8 cellular contexts compared by ENCODE assay signal in genomic region chr1:236753554-236753953, GRCh38. TPM values are rescaled to one million over a fixed set of nuclear protein-coding genes. Genes with fewer than 3 reads are reported as not detected.
A peak's percentile ranks its signal among the peaks of the same experiment; 100 is the strongest.
DNase-seq lines count a peak whose midpoint lies in the region; ATAC-seq and TF ChIP-seq lines count a peak whose summit lies in the region.

No MANE protein-coding gene starts in this region.

- ATAC-seq in RWPE2 (ENCODE audit: low read depth) (peak; percentile 36; the same call in 1 of the 3 replicates), heart right ventricle (peak; percentile 18 to 73 (median 57)), GM21515 (IDR thresholded peaks at IDR 0.05; ENCODE audit: unreplicated experiment) (no peak)

- no peak overlapping the region for H3K27ac ChIP-seq in RWPE2 (ENCODE audit: poor library complexity, severe bottlenecking)
- peak overlapping the region in 7 of 10 donors; percentile 6 to 70 (median 50) for H3K27ac ChIP-seq in heart right ventricle

- 32 to 48% methylated on average over 4 of the region's 4 CpGs for WGBS in heart right ventricle, 2 donors

- H3K36me3 ChIP-seq in H7 (replicated peaks; ENCODE audit: control insufficient read depth, insufficient read depth, low read length) (peaks cover 1% of the 10 kb centered on the region), RWPE2 (ENCODE audit: low read depth) (no peaks in the 10 kb centered on the region), heart right ventricle (peaks cover 0 to 81% (median 16%) of the 10 kb centered on the region in 9 donors)

- no peak overlapping the region for H3K4me3 ChIP-seq in H7 (ENCODE audit: insufficient read depth, low read depth, low read length)
- H3K4me3 ChIP-seq in RWPE2 (ENCODE audit: severe bottlenecking): no peak overlapping the region
- H3K4me3 ChIP-seq in heart right ventricle: no peak overlapping the region

- H3K27me3 ChIP-seq in H7 (ENCODE audit: control insufficient read depth, insufficient read depth, low read length) (no peaks in the 10 kb centered on the region), RWPE2 (ENCODE audit: insufficient read depth, poor library complexity, severe bottlenecking) (no peaks in the 10 kb centered on the region), heart right ventricle (no peaks in the 10 kb centered on the region)

- TF ChIP-seq CTCF in RWPE2 (IDR thresholded peaks at IDR 0.05; ENCODE audit: poor library complexity, severe bottlenecking): no peak
- peak in 3 of 9 donors; percentile 25 to 34 (median 29) for TF ChIP-seq CTCF in heart right ventricle (IDR thresholded peaks at IDR 0.05)

- no peaks in the 10 kb centered on the region for H3K9me3 ChIP-seq in RWPE2 (ENCODE audit: severe bottlenecking)
- no peaks in the 10 kb centered on the region for H3K9me3 ChIP-seq in heart right ventricle

- H3K4me1 ChIP-seq in RWPE2 (ENCODE audit: insufficient read depth, poor library complexity, severe bottlenecking) (no peaks in the 10 kb centered on the region), heart right ventricle (peaks cover 0 to 42% (median 8%) of the 10 kb centered on the region in 9 donors)

- intact Hi-C loops in heart right ventricle (cut with DNase I): loop anchor here in 1 of 10 donors (10.0 kb wide), 1 partner anchor 631 kb away; no protein-coding TSS in a partner anchor

- DNase-seq in A172 (ENCODE audit: low spot score) (peak; percentile 55), H7 (peak; percentile 70), RWPE2 (ENCODE audit: low spot score) (no peak), heart right ventricle (no peak), SKM-1 treated with dmso at 0.1 percent for 144 hours (lab: John Stamatoyannopoulos, UW; ENCODE audit: unreplicated experiment) (no peak), NCI-H2029 treated with DMSO at 0.1 percent for 48 hours (lab: John Stamatoyannopoulos, UW) (no peak)
- DNase-seq in stimulated activated CD4-positive, alpha-beta T cell treated with anti-CD3 and anti-CD28 coated beads, Interleukin-12 subunit alpha, Interleukin-12 subunit beta, amount 100 ng/mL, for 4 hours: no peak

RNA-seq across cellular contexts. Expression of gene MTR, which starts 41.5 kb away (rescaled TPM):
- total RNA-seq in A172 (2014; rRNA removed; shearing (Covaris generic)): 27.4 and 34.4 TPM in 2 replicates
- 15.3 and 29.9 TPM in 2 replicates for total RNA-seq in H7 (2014; rRNA removed; shearing (Covaris generic))
- 100 to 1,000 TPM in 1 of 10 donors, 10 to 100 TPM in 9; 39.4 to 100 (median 71.6) TPM for total RNA-seq in heart right ventricle
- 10 to 100 TPM in 1 of 2 donors, 1 to 10 TPM in 1; 5.2 to 13.0 TPM for polyA plus RNA-seq in heart right ventricle

Comparison
In these comparisons a context has a peak if more than half of its experiments do, and no peak if none do; other contexts are left out.
1. DNase-seq: peak in A172 (single experiment) and H7 (single experiment); none in RWPE2 (single experiment), heart right ventricle (0 of 2), SKM-1 treated with dmso at 0.1 percent for 144 hours (single experiment), stimulated activated CD4-positive, alpha-beta T cell treated with anti-CD3 and anti-CD28 coated beads, Interleukin-12 subunit alpha, Interleukin-12 subunit beta, amount 100 ng/mL, for 4 hours (single experiment) and NCI-H2029 treated with DMSO at 0.1 percent for 48 hours (single experiment).